In genomic region chr6:142692942-142693341, GRCh38 we compare ENCODE assay signal across 8 cellular contexts.
DNase-seq lines count a peak whose midpoint lies in the region; ATAC-seq and TF ChIP-seq lines count a peak whose summit lies in the region.

No MANE protein-coding gene starts in this region.

- WGBS in lung, 2 donors = 25 to 27% methylated on average over 11 of the region's 11 CpGs

- H3K27ac ChIP-seq in lung (ENCODE audit: low read depth in 1 of 2, low read length in 1 of 2) = no peak overlapping the region

- ATAC-seq in HG02885 (IDR thresholded peaks at IDR 0.05; ENCODE audit: poor library complexity, unreplicated experiment) (peak; percentile 84), lung (ENCODE audit: insufficient read depth, low FRiP score) (peak; percentile 72)

- peak; percentile 91 for TF ChIP-seq CTCF in lung (IDR thresholded peaks at IDR 0.05; ENCODE audit: control extremely low read depth, extremely low read depth)

- H3K36me3 ChIP-seq in lung (ENCODE audit: control insufficient read depth in 2 of 2, insufficient read depth in 2 of 2, low read length in 2 of 2) = no peaks in the 10 kb centered on the region

- H3K27me3 ChIP-seq in lung (ENCODE audit: control insufficient read depth, insufficient read depth) = no peaks in the 10 kb centered on the region

- DNase-seq in NCI-H510A treated with DMSO at 0.1 percent for 48 hours (lab: John Stamatoyannopoulos, UW) = peak; percentile 33
- no peak for DNase-seq in NCI-H510A (lab: John Stamatoyannopoulos, UW)
- DNase-seq in NCI-H226 = peak; percentile 83
- peak; percentile 51 to 61 for DNase-seq in activated CD4-positive, alpha-beta T cell treated with anti-CD3 and anti-CD28 coated beads, Interleukin-2, amount 50 U/mL, for 24 hours (ENCODE audit: low read depth in 1 of 2, low spot score in 1 of 2)
- peak; percentile 45 to 86 for DNase-seq in dermis microvascular lymphatic vessel endothelial cell (ENCODE audit: low read depth in 2 of 2)
- peak; percentile 67 for DNase-seq in lung (ENCODE audit: low spot score)
- DNase-seq in stimulated activated CD8-positive, alpha-beta memory T cell treated with anti-CD3 and anti-CD28 coated beads, Interleukin-12 subunit alpha, Interleukin-12 subunit beta, amount 100 ng/mL, for 1 hour (ENCODE audit: low read depth) = peak; percentile 55

- peaks cover 0 to 5% of the 10 kb centered on the region in 2 donors for H3K4me1 ChIP-seq in lung (ENCODE audit: control insufficient read depth in 2 of 2, insufficient read depth in 2 of 2, low read length in 2 of 2)

- H3K4me3 ChIP-seq in lung = no peak overlapping the region

- no peaks in the 10 kb centered on the region for H3K9me3 ChIP-seq in lung (ENCODE audit: control insufficient read depth in 2 of 2, insufficient read depth in 1 of 2, low read length in 1 of 2)
